27 cellular contexts compared by ENCODE assay signal in the genomic region with DNA sequence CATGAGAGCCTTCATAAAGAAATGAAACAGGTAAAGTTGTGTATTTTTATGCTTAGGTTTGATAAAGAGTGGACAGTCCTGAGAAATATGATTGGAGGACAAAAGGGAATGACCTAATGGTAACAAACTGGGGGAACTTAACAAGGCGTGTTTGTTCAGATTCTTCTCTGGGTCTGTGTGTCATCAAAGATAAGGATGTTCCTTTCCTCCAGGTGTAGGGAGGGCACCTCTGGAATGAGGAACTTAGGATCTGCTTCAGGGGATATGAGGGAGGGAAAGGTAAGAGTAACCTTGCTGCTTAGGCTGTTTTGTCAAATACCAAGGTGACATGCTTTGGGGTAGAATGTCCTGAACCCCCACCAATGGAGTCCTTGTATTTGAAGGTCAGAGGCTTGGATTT.
"Had no signal": no experiment of that assay in that cellular context is flagged by ENCODE, and none has a peak within 500 bp of the region (broad histone marks: within the 10 kb centered on the region; RNA-seq: fewer than 3 reads in every experiment).

No MANE protein-coding gene starts in this region.

- H3K4me3 Mint-ChIP-seq: activated B cell treated with CpG ODN at 0.5 μM for 24 hours; activated naive CD8-positive, alpha-beta T cell; activated T-cell treated with anti-CD3 and anti-CD28 coated beads, Interleukin-2, amount 50 U/mL, for 4 hours; central memory CD8-positive, alpha-beta T cell; naive thymus-derived CD8-positive, alpha-beta T cell; neural progenitor cell; stimulated activated naive CD8-positive, alpha-beta T cell treated with anti-CD3 and anti-CD28 coated beads, Interleukin-15, Interleukin-2, amounts not matched to agents 100 ng/mL and 50 ng/mL, for 24 hours; T-cell had no signal

- H3K9me3 Mint-ChIP-seq: activated B cell treated with CpG ODN at 0.5 μM for 24 hours; activated T-cell treated with anti-CD3 and anti-CD28 coated beads, Interleukin-2, amount 50 U/mL, for 4 hours; activated T-helper 2 cell treated with anti-CD3 and anti-CD28 coated beads, Interferon-gamma antibody, Interleukin-2, Interleukin-4, amounts not matched to agents 10 μg/mL and 5 μg/mL and 100 μg/mL, durations not matched to agents 14 hours and 24 hours and 36 hours; central memory CD8-positive, alpha-beta T cell; naive thymus-derived CD8-positive, alpha-beta T cell; neural progenitor cell; stimulated activated naive CD8-positive, alpha-beta T cell treated with anti-CD3 and anti-CD28 coated beads, Interleukin-15, Interleukin-2, amounts not matched to agents 100 ng/mL and 50 ng/mL, for 24 hours; T-cell had no signal

- H3K27me3 Mint-ChIP-seq: activated B cell treated with CpG ODN at 0.5 μM for 24 hours; activated naive CD8-positive, alpha-beta T cell; central memory CD8-positive, alpha-beta T cell; naive thymus-derived CD8-positive, alpha-beta T cell; progenitor cell of endocrine pancreas; stimulated activated naive CD8-positive, alpha-beta T cell treated with anti-CD3 and anti-CD28 coated beads, Interleukin-15, Interleukin-2, amounts not matched to agents 100 ng/mL and 50 ng/mL, for 24 hours; T-cell had no signal

- H3K27ac Mint-ChIP-seq: activated B cell treated with CpG ODN at 0.5 μM for 24 hours; activated naive CD8-positive, alpha-beta T cell; activated T-helper 2 cell treated with anti-CD3 and anti-CD28 coated beads, Interferon-gamma antibody, Interleukin-2, Interleukin-4, amounts not matched to agents 10 μg/mL and 5 μg/mL and 100 μg/mL, durations not matched to agents 14 hours and 24 hours and 36 hours; naive thymus-derived CD8-positive, alpha-beta T cell; neural progenitor cell; progenitor cell of endocrine pancreas; stimulated activated naive CD8-positive, alpha-beta T cell treated with anti-CD3 and anti-CD28 coated beads, Interleukin-15, Interleukin-2, amounts not matched to agents 100 ng/mL and 50 ng/mL, for 24 hours; T-cell had no signal

- H3K4me1 Mint-ChIP-seq: neural progenitor cell had no signal

- DNase-seq: activated B cell treated with CpG ODN at 0.5 μM for 24 hours; activated CD4-positive, alpha-beta T cell treated with anti-CD3 and anti-CD28 coated beads for 4 hours; activated CD4-positive, alpha-beta T cell treated with anti-CD3 and anti-CD28 coated beads, Interleukin-2, amount 50 U/mL, for 48 hours; activated CD8-positive, alpha-beta memory T cell treated with anti-CD3 and anti-CD28 coated beads, Interleukin-2, amount 50 U/mL, for 48 hours; activated naive CD4-positive, alpha-beta T cell; activated T-cell treated with anti-CD3 and anti-CD28 coated beads, Interleukin-2, amount 50 U/mL, for 4 hours; adrenal gland; effector memory CD4-positive, alpha-beta T cell; heart right ventricle; kidney; left lung; naive thymus-derived CD8-positive, alpha-beta T cell; spleen; stimulated activated CD4-positive, alpha-beta T cell treated with anti-CD3 and anti-CD28 coated beads, Interleukin-4, amount 100 ng/mL, for 4 hours; T-cell; tibial artery had no signal

- H3K4me1 ChIP-seq: adrenal gland, neural progenitor cell had no signal

- H3K27ac ChIP-seq: adrenal gland, heart right ventricle, left lung, neural progenitor cell, spleen, tibial artery had no signal

- FAIRE-seq: astrocyte, colon, kidney, TTC549, urothelium cell line had no signal

- H3K4me3 ChIP-seq: adrenal gland, heart right ventricle, left lung, lung, neural progenitor cell, spleen, tibial artery had no signal

- H3K36me3 Mint-ChIP-seq: activated naive CD8-positive, alpha-beta T cell; naive thymus-derived CD8-positive, alpha-beta T cell; neural progenitor cell; T-cell had no signal

- ATAC-seq: activated T-cell treated with anti-CD3 and anti-CD28 coated beads, Interleukin-2, amount 50 U/mL, for 4 hours; heart right ventricle; left lung; naive thymus-derived CD8-positive, alpha-beta T cell; T-cell had no signal

- H3K9ac ChIP-seq: neural progenitor cell had no signal

- H3K27me3 ChIP-seq: adrenal gland, heart right ventricle, left lung, neural progenitor cell, spleen, tibial artery had no signal

- H3K36me3 ChIP-seq: adrenal gland, heart right ventricle, left lung, neural progenitor cell, spleen, tibial artery had no signal

- H3K9me3 ChIP-seq: adrenal gland, heart right ventricle, left lung, spleen, tibial artery had no signal
